In the genomic region with DNA sequence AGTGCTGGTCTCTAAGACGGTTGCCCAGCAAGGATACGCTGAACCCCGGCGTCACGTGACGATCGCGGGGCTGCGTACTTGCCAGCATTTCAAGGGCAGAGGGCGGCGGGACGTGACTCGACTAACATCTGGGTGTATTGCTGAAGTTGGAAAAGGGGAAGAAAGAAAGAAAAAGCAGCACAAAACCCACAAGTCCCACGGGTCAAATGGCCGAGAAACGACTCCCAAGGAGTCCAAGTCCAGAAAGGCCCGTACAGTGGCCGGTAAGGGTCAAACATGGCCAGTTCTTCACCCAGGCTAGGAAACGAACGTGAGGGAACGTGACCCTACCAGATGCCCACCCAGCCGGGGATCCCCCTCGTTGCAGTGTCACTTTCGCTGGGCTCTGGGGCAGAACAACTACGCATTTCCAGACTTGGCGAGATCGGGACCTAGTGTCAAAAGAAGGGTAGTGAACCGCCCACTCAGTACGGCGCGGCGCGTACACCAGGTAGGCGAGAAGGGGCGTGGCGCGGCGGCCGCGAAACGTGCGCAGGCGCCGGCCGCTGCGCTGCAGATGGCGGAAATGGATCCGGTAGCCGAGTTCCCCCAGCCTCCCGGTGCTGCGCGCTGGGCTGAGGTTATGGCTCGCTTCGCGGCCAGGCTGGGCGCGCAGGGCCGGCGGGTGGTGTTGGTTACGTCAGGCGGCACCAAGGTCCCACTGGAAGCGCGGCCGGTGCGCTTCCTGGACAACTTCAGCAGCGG, we compare ENCODE assay signal across 8 cellular contexts. TPM values are rescaled to one million over a fixed set of nuclear protein-coding genes. Genes with fewer than 3 reads are reported as not detected.
A peak's percentile ranks its signal among the peaks of the same experiment; 100 is the strongest.
DNase-seq lines count a peak whose midpoint lies in the region; ATAC-seq and TF ChIP-seq lines count a peak whose summit lies in the region.

A gene (plus strand): TSS at position 534 of the 744 bp plus-strand sequence. CDS start 23 bp downstream, at position 557.
A gene with protein sequence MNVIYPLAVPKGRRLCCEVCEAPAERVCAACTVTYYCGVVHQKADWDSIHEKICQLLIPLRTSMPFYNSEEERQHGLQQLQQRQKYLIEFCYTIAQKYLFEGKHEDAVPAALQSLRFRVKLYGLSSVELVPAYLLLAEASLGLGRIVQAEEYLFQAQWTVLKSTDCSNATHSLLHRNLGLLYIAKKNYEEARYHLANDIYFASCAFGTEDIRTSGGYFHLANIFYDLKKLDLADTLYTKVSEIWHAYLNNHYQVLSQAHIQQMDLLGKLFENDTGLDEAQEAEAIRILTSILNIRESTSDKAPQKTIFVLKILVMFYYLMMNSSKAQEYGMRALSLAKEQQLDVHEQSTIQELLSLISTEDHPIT (minus strand): TSS at position 13 of the 744 bp plus-strand sequence. CDS start 25 bp downstream, outside the sequence.

- no peaks in the 10 kb centered on the region for H3K9me3 Mint-ChIP-seq in WTC11

- DNase-seq in AG04449 (ENCODE audit: low read depth, low spot score), result no peak
- DNase-seq in NCI-H2171 treated with DMSO at 0.1 percent for 48 hours (lab: John Stamatoyannopoulos, UW), result peak; percentile 91
- DNase-seq in WTC11 (ENCODE audit: low spot score), result peak; percentile 73
- DNase-seq in cardiac fibroblast (ENCODE audit: low read depth in 2 of 2), result peak; percentile 90 to 91
- DNase-seq in islet precursor cell, result peak; percentile 88
- DNase-seq in stimulated activated CD4-positive, alpha-beta T cell treated with anti-CD3 and anti-CD28 coated beads, Interleukin-12 subunit alpha, Interleukin-12 subunit beta, amount 100 ng/mL, for 4 hours, result peak; percentile 92

- peak within 1 kb of the TSS; percentile 95 for H3K4me3 Mint-ChIP-seq in WTC11

- H3K27ac Mint-ChIP-seq in WTC11, result peak within 1 kb of the TSS; percentile 99

- POLR2A ChIA-PET in AG04449 (lab: Yijun Ruan, JAX), result interaction anchor here (0.8 to 1.0 kb wide), 2 partner anchors 35 to 122 kb away, joined by 3 to 4 read pairs; a partner anchor contains a TSS
- POLR2A ChIA-PET in WTC11 (lab: Charles Lee), result no interaction called here

- peak within 1 kb of the TSS; percentile 71 for H3K4me3 ChIP-seq in AG04449 (ENCODE audit: low read depth, low read length)
- H3K4me3 ChIP-seq in cardiac fibroblast (replicated peaks in 1 of 2; ENCODE audit: low read depth in 2 of 2, low read length in 2 of 2), result peak within 1 kb of the TSS; percentile 71 to 73

- peak; percentile 59 for ATAC-seq in GM18861 (IDR thresholded peaks at IDR 0.05; ENCODE audit: unreplicated experiment)
- peak; percentile 86 for ATAC-seq in HG03095 (IDR thresholded peaks at IDR 0.05; ENCODE audit: unreplicated experiment)
- ATAC-seq in WTC11, result peak; percentile 79

- peaks cover 29% of the 10 kb centered on the region for H3K36me3 Mint-ChIP-seq in WTC11

- TF ChIP-seq CTCF in AG04449 (IDR thresholded peaks at IDR 0.05; ENCODE audit: insufficient read depth, low read length, missing control alignments) (no peak), WTC11 (IDR thresholded peaks at IDR 0.05) (no peak), cardiac fibroblast (IDR thresholded peaks at IDR 0.05; ENCODE audit: low read depth, low read length) (no peak)

- H3K4me1 Mint-ChIP-seq in WTC11, result peaks cover 17% of the 10 kb centered on the region

- CTCF ChIA-PET in AG04449 (lab: Yijun Ruan, JAX) (no interaction called here), WTC11 (lab: Charles Lee) (interaction anchor here (0.9 to 1.2 kb wide), 4 partner anchors 18 to 301 kb away, joined by 3 to 6 read pairs (median 3); a partner anchor contains a TSS)

- peaks cover 6% of the 10 kb centered on the region; the same call in 1 of the 2 replicates for H3K27me3 Mint-ChIP-seq in WTC11 (ENCODE audit: low read depth)

TF ChIP-seq in WTC11, 78 proteins besides CTCF, POLR2A, EP300 and RAD21 (continues in another document):
- TF ChIP-seq, protein P1, sequence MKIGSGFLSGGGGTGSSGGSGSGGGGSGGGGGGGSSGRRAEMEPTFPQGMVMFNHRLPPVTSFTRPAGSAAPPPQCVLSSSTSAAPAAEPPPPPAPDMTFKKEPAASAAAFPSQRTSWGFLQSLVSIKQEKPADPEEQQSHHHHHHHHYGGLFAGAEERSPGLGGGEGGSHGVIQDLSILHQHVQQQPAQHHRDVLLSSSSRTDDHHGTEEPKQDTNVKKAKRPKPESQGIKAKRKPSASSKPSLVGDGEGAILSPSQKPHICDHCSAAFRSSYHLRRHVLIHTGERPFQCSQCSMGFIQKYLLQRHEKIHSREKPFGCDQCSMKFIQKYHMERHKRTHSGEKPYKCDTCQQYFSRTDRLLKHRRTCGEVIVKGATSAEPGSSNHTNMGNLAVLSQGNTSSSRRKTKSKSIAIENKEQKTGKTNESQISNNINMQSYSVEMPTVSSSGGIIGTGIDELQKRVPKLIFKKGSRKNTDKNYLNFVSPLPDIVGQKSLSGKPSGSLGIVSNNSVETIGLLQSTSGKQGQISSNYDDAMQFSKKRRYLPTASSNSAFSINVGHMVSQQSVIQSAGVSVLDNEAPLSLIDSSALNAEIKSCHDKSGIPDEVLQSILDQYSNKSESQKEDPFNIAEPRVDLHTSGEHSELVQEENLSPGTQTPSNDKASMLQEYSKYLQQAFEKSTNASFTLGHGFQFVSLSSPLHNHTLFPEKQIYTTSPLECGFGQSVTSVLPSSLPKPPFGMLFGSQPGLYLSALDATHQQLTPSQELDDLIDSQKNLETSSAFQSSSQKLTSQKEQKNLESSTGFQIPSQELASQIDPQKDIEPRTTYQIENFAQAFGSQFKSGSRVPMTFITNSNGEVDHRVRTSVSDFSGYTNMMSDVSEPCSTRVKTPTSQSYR (CRISPR knock-in tag; IDR thresholded peaks at IDR 0.05), result no peak
- TF ChIP-seq, protein P2, sequence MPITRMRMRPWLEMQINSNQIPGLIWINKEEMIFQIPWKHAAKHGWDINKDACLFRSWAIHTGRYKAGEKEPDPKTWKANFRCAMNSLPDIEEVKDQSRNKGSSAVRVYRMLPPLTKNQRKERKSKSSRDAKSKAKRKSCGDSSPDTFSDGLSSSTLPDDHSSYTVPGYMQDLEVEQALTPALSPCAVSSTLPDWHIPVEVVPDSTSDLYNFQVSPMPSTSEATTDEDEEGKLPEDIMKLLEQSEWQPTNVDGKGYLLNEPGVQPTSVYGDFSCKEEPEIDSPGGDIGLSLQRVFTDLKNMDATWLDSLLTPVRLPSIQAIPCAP (CRISPR knock-in tag; IDR thresholded peaks at IDR 0.05), result no peak
- TF ChIP-seq NFATC4 (CRISPR knock-in tag; IDR thresholded peaks at IDR 0.05) (no peak), TEAD4 (CRISPR knock-in tag; IDR thresholded peaks at IDR 0.05) (no peak), RELA (CRISPR knock-in tag; IDR thresholded peaks at IDR 0.05; ENCODE audit: borderline replicate concordance) (no peak; the same call in 1 of the 2 replicates), IRF2 (CRISPR knock-in tag; IDR thresholded peaks at IDR 0.05; ENCODE audit: borderline replicate concordance, low read depth) (no peak), SOX15 (CRISPR knock-in tag; IDR thresholded peaks at IDR 0.05) (no peak), SP1 (CRISPR knock-in tag; conservative IDR thresholded peaks at IDR 0.05) (peak; percentile 86), RORB (CRISPR knock-in tag; IDR thresholded peaks at IDR 0.05) (no peak), SMAD4 (CRISPR knock-in tag; IDR thresholded peaks at IDR 0.05) (no peak), NR1H2 (CRISPR knock-in tag; IDR thresholded peaks at IDR 0.05) (no peak), EMX1 (CRISPR knock-in tag; IDR thresholded peaks at IDR 0.05) (no peak)
- TF ChIP-seq, protein P3, sequence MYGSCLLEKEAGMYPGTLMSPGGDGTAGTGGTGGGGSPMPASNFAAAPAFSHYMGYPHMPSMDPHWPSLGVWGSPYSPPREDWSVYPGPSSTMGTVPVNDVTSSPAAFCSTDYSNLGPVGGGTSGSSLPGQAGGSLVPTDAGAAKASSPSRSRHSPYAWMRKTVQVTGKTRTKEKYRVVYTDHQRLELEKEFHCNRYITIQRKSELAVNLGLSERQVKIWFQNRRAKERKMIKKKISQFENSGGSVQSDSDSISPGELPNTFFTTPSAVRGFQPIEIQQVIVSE (CRISPR knock-in tag; IDR thresholded peaks at IDR 0.05; ENCODE audit: borderline replicate concordance), result no peak
- TF ChIP-seq, protein P4, sequence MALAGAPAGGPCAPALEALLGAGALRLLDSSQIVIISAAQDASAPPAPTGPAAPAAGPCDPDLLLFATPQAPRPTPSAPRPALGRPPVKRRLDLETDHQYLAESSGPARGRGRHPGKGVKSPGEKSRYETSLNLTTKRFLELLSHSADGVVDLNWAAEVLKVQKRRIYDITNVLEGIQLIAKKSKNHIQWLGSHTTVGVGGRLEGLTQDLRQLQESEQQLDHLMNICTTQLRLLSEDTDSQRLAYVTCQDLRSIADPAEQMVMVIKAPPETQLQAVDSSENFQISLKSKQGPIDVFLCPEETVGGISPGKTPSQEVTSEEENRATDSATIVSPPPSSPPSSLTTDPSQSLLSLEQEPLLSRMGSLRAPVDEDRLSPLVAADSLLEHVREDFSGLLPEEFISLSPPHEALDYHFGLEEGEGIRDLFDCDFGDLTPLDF (CRISPR knock-in tag; IDR thresholded peaks at IDR 0.05), result no peak

RNA-seq across cellular contexts. Expression of the first gene that starts in this region (rescaled TPM):
- 35.1 to 40.2 TPM (median 36.8 TPM) in 3 replicates for total RNA-seq in WTC11 (2021)

RNA-seq across cellular contexts. Expression of the second gene that starts in this region (rescaled TPM):
- 0.63 to 1.4 TPM (median 0.89 TPM) in 3 replicates for total RNA-seq in WTC11 (2021)
